ENCODE assay signal across 13 cellular contexts in genomic region chr18:74375999-74376398, GRCh38.
DNase-seq lines count a peak whose midpoint lies in the region; ATAC-seq and TF ChIP-seq lines count a peak whose summit lies in the region.
"Had no signal": no experiment of that assay in that cellular context is flagged by ENCODE, and none has a peak within 500 bp of the region (broad histone marks: within the 10 kb centered on the region; RNA-seq: fewer than 3 reads in every experiment).

No MANE protein-coding gene starts in this region.

- no peaks in the 10 kb centered on the region for H3K27me3 ChIP-seq in gastroesophageal sphincter
- H3K27me3 ChIP-seq: heart left ventricle had no signal

- peaks cover 4% of the 10 kb centered on the region for H3K27me3 Mint-ChIP-seq in stimulated activated naive CD8-positive, alpha-beta T cell treated with anti-CD3 and anti-CD28 coated beads, Interleukin-15, amount 100 ng/mL, for 72 hours

- no peaks in the 10 kb centered on the region for H3K9me3 ChIP-seq in gastroesophageal sphincter
- H3K9me3 ChIP-seq: heart left ventricle had no signal

- H3K4me3 ChIP-seq in gastroesophageal sphincter, result no peak overlapping the region
- H3K4me3 ChIP-seq: heart left ventricle had no signal

- WGBS in gastroesophageal sphincter (ENCODE audit: low coverage in 1 of 2), 2 donors, result 46 to 57% methylated on average over 3 to 6 of the region's 6 CpGs

- DNase-seq in stimulated activated naive CD8-positive, alpha-beta T cell treated with anti-CD3 and anti-CD28 coated beads, Interleukin-15, Interleukin-2, amounts not matched to agents 100 U/mL and 50 U/mL, for 24 hours, result no peak
- no peak for DNase-seq in stimulated activated naive CD8-positive, alpha-beta T cell treated with anti-CD3 and anti-CD28 coated beads, Interleukin-15, amount 100 ng/mL, for 72 hours
- DNase-seq in LoVo (ENCODE audit: low spot score) (peak; percentile 24), NCI-H510A treated with DMSO at 0.1 percent for 48 hours (lab: John Stamatoyannopoulos, UW) (no peak)
- DNase-seq: kidney; NCI-H1417; stimulated activated CD4-positive, alpha-beta T cell treated with anti-CD3 and anti-CD28 coated beads, Interleukin-1b, Interleukin-23, amount 100 ng/mL, for 48 hours; WERI-Rb-1 had no signal

- peaks cover 64% of the 10 kb centered on the region for H3K4me1 Mint-ChIP-seq in stimulated activated naive CD8-positive, alpha-beta T cell treated with anti-CD3 and anti-CD28 coated beads, Interleukin-15, amount 100 ng/mL, for 72 hours

- H3K9me3 Mint-ChIP-seq in stimulated activated naive CD8-positive, alpha-beta T cell treated with anti-CD3 and anti-CD28 coated beads, Interleukin-15, amount 100 ng/mL, for 72 hours, result peaks cover 0 to 7% of the 10 kb centered on the region in 2 donors

- H3K4me3 Mint-ChIP-seq in stimulated activated naive CD8-positive, alpha-beta T cell treated with anti-CD3 and anti-CD28 coated beads, Interleukin-15, amount 100 ng/mL, for 72 hours, result no peak overlapping the region

- H3K27ac Mint-ChIP-seq in stimulated activated naive CD8-positive, alpha-beta T cell treated with anti-CD3 and anti-CD28 coated beads, Interleukin-15, amount 100 ng/mL, for 72 hours, result no peak overlapping the region

- no peaks in the 10 kb centered on the region for H3K4me1 ChIP-seq in gastroesophageal sphincter

- peak; percentile 21 for ATAC-seq in stimulated activated naive CD8-positive, alpha-beta T cell treated with anti-CD3 and anti-CD28 coated beads, Interleukin-15, Interleukin-2, amounts not matched to agents 100 U/mL and 50 U/mL, for 24 hours
- ATAC-seq in stimulated activated naive CD8-positive, alpha-beta T cell treated with anti-CD3 and anti-CD28 coated beads, Interleukin-15, amount 100 ng/mL, for 72 hours, result no peak
- peak; percentile 40 for ATAC-seq in gastroesophageal sphincter
- no peak for ATAC-seq in HG02678 (IDR thresholded peaks at IDR 0.05; ENCODE audit: unreplicated experiment)
- ATAC-seq in HG03097 (IDR thresholded peaks at IDR 0.05; ENCODE audit: low FRiP score, unreplicated experiment), result no peak
- no peak for ATAC-seq in HG02642 (IDR thresholded peaks at IDR 0.05; ENCODE audit: poor library complexity, unreplicated experiment)

- no peaks in the 10 kb centered on the region for H3K36me3 ChIP-seq in gastroesophageal sphincter
- H3K36me3 ChIP-seq: heart left ventricle, WERI-Rb-1 had no signal

- no peak for TF ChIP-seq POLR2A in gastroesophageal sphincter (IDR thresholded peaks at IDR 0.05)

- TF ChIP-seq EP300 in gastroesophageal sphincter (IDR thresholded peaks at IDR 0.05), result no peak

- TF ChIP-seq CTCF in gastroesophageal sphincter (IDR thresholded peaks at IDR 0.05), result no peak

- no peak overlapping the region for H3K27ac ChIP-seq in gastroesophageal sphincter
- H3K27ac ChIP-seq: heart left ventricle, WERI-Rb-1 had no signal

Comparison
In these comparisons a context has a peak if more than half of its experiments do, and no peak if none do; other contexts are left out.
1. ATAC-seq: peak in stimulated activated naive CD8-positive, alpha-beta T cell treated with anti-CD3 and anti-CD28 coated beads, Interleukin-15, Interleukin-2, amounts not matched to agents 100 U/mL and 50 U/mL, for 24 hours (single experiment) and gastroesophageal sphincter (single experiment); none in stimulated activated naive CD8-positive, alpha-beta T cell treated with anti-CD3 and anti-CD28 coated beads, Interleukin-15, amount 100 ng/mL, for 72 hours (single experiment), HG02678 (single experiment), HG03097 (single experiment) and HG02642 (single experiment).